In the genomic region with DNA sequence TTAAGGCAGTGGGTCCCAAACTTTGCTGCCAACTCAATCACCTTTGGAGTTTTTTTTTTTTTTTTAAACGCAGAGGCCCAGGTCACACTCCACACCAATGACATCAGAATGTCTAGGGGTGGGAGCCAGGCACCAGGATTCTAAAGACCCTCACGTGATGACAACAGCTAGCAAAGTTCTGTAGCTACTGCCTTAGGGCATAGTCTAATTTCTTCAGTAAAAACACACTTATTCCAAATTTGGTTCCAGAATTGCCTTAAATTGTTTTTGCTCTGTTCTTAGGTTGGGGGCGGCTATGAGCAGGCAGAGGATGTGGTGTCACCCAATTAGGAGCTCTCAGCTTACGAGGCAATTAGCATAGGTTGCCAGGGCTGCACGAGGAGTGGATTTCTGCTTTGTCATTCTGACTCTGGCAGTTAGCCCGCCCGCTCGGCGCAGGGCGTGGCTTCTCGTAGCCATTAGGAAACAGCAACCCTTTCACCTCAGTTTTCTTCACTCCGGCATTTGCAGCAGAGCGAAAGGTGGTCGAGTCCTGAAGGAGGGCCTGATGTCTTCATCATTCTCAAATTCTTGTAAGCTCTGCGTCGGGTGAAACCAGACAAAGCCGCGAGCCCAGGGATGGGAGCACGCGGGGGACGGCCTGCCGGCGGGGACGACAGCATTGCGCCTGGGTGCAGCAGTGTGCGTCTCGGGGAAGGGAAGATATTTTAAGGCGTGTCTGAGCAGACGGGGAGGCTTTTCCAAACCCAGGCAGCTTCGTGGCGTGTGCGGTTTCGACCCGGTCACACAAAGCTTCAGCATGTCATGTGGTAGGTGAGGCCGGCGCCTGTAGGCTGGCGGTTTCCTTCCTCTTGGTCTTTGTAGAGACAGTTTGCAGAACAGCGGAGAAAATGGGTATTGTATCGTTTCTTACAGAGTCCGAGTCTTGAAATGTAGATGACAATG, we compare ENCODE assay signal across 8 cellular contexts. TPM values are rescaled to one million over a fixed set of nuclear protein-coding genes. Genes with fewer than 3 reads are reported as not detected.
DNase-seq lines count a peak whose midpoint lies in the region; ATAC-seq and TF ChIP-seq lines count a peak whose summit lies in the region.

No MANE protein-coding gene starts in this region.

- intact Hi-C loops in dorsolateral prefrontal cortex (cut with DNase I): loop anchor here (2.0 to 10.0 kb wide), 5 partner anchors 70 to 222 kb away; a partner anchor contains a TSS

- DNase-seq in CD1c-positive myeloid dendritic cell (ENCODE audit: extremely low spot score): peak; percentile 98
- peak; percentile 99 for DNase-seq in NCI-H748 (lab: John Stamatoyannopoulos, UW; ENCODE audit: unreplicated experiment)
- DNase-seq in activated CD4-positive, alpha-beta T cell treated with anti-CD3 and anti-CD28 coated beads, Interleukin-2, amount 50 U/mL, for 48 hours: peak; percentile 88 to 90
- peak; percentile 76 to 90 (median 88) for DNase-seq in dorsolateral prefrontal cortex
- DNase-seq in stimulated activated CD4-positive, alpha-beta T cell treated with anti-CD3 and anti-CD28 coated beads, Interleukin-4, amount 100 ng/mL, for 24 hours: peak; percentile 92

- WGBS in liver: under 1% methylated on average over 40 of the region's 40 CpGs

- peaks cover 2 to 4% (median 3%) of the 10 kb centered on the region in 4 donors for H3K36me3 ChIP-seq in liver (ENCODE audit: control insufficient read depth in 4 of 4, insufficient read depth in 3 of 4, low read depth in 1 of 4, low read length in 3 of 4)

- no peaks in the 10 kb centered on the region for H3K27me3 ChIP-seq in dorsolateral prefrontal cortex
- H3K27me3 ChIP-seq in liver (ENCODE audit: control insufficient read depth in 4 of 4, insufficient read depth in 4 of 4, low read length in 3 of 4): no peaks in the 10 kb centered on the region

- H3K27ac ChIP-seq in dorsolateral prefrontal cortex (peak overlapping the region; percentile 48 to 97 (median 91)), liver (ENCODE audit: low read depth in 1 of 2, low read length in 2 of 2) (peak overlapping the region; percentile 92 to 96)

- no peaks in the 10 kb centered on the region for H3K9me3 ChIP-seq in liver (ENCODE audit: control insufficient read depth in 4 of 4, low read length in 3 of 4)

- TF ChIP-seq RAD21 in liver (IDR thresholded peaks at IDR 0.05): peak; percentile 23 to 33

- peaks cover 3 to 27% (median 11%) of the 10 kb centered on the region in 4 donors for H3K4me1 ChIP-seq in liver (ENCODE audit: control insufficient read depth in 4 of 4, insufficient read depth in 4 of 4, low read length in 3 of 4)

- TF ChIP-seq CTCF in dorsolateral prefrontal cortex (IDR thresholded peaks at IDR 0.05 in 54 of 56, conservative IDR thresholded peaks at IDR 0.05 in 2 of 56; ENCODE audit: low read depth in 1 of 56, partially characterized antibody in 56 of 56) (peak in 16 of 56 donors; percentile 4 to 39 (median 16)), liver (IDR thresholded peaks at IDR 0.05; ENCODE audit: low read depth, low read length, missing input control) (no peak)

- H3K9ac ChIP-seq in liver (ENCODE audit: low read depth in 1 of 2, low read length in 2 of 2): peak overlapping the region; percentile 79 to 96

- H3K4me3 ChIP-seq in dorsolateral prefrontal cortex: peak overlapping the region; percentile 52 to 97 (median 81)
- peak overlapping the region; percentile 72 to 86 (median 77) for H3K4me3 ChIP-seq in liver (ENCODE audit: low read depth in 1 of 3, low read length in 3 of 3)

- ATAC-seq in GM19395 (IDR thresholded peaks at IDR 0.05; ENCODE audit: unreplicated experiment): peak; percentile 92
- peak; percentile 84 for ATAC-seq in HG03558 (IDR thresholded peaks at IDR 0.05; ENCODE audit: extremely low read depth, unreplicated experiment)

TF ChIP-seq in liver, 16 proteins besides CTCF, POLR2A, EP300 and RAD21:
- peak; percentile 42 for TF ChIP-seq NR2F2 (IDR thresholded peaks at IDR 0.05)
- peak; percentile 82 for TF ChIP-seq SP1 (IDR thresholded peaks at IDR 0.05)
- peak; percentile 60 to 61 for TF ChIP-seq RXRA (IDR thresholded peaks at IDR 0.05)
- TF ChIP-seq FOXA1 (IDR thresholded peaks at IDR 0.05): peak; percentile 27
- TF ChIP-seq, protein P1, sequence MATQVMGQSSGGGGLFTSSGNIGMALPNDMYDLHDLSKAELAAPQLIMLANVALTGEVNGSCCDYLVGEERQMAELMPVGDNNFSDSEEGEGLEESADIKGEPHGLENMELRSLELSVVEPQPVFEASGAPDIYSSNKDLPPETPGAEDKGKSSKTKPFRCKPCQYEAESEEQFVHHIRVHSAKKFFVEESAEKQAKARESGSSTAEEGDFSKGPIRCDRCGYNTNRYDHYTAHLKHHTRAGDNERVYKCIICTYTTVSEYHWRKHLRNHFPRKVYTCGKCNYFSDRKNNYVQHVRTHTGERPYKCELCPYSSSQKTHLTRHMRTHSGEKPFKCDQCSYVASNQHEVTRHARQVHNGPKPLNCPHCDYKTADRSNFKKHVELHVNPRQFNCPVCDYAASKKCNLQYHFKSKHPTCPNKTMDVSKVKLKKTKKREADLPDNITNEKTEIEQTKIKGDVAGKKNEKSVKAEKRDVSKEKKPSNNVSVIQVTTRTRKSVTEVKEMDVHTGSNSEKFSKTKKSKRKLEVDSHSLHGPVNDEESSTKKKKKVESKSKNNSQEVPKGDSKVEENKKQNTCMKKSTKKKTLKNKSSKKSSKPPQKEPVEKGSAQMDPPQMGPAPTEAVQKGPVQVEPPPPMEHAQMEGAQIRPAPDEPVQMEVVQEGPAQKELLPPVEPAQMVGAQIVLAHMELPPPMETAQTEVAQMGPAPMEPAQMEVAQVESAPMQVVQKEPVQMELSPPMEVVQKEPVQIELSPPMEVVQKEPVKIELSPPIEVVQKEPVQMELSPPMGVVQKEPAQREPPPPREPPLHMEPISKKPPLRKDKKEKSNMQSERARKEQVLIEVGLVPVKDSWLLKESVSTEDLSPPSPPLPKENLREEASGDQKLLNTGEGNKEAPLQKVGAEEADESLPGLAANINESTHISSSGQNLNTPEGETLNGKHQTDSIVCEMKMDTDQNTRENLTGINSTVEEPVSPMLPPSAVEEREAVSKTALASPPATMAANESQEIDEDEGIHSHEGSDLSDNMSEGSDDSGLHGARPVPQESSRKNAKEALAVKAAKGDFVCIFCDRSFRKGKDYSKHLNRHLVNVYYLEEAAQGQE (IDR thresholded peaks at IDR 0.05): peak; percentile 95
- no peak for TF ChIP-seq GABPA (IDR thresholded peaks at IDR 0.05 in 1 of 2, conservative IDR thresholded peaks at IDR 0.05 in 1 of 2)
- no peak for TF ChIP-seq HNF4G (IDR thresholded peaks at IDR 0.05)
- peak; percentile 89 for TF ChIP-seq YY1 (IDR thresholded peaks at IDR 0.05)
- peak; percentile 90 for TF ChIP-seq TAF1 (conservative IDR thresholded peaks at IDR 0.05)
- TF ChIP-seq, protein P2, sequence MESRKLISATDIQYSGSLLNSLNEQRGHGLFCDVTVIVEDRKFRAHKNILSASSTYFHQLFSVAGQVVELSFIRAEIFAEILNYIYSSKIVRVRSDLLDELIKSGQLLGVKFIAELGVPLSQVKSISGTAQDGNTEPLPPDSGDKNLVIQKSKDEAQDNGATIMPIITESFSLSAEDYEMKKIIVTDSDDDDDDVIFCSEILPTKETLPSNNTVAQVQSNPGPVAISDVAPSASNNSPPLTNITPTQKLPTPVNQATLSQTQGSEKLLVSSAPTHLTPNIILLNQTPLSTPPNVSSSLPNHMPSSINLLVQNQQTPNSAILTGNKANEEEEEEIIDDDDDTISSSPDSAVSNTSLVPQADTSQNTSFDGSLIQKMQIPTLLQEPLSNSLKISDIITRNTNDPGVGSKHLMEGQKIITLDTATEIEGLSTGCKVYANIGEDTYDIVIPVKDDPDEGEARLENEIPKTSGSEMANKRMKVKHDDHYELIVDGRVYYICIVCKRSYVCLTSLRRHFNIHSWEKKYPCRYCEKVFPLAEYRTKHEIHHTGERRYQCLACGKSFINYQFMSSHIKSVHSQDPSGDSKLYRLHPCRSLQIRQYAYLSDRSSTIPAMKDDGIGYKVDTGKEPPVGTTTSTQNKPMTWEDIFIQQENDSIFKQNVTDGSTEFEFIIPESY (IDR thresholded peaks at IDR 0.05): peak; percentile 61
- TF ChIP-seq, protein P3, sequence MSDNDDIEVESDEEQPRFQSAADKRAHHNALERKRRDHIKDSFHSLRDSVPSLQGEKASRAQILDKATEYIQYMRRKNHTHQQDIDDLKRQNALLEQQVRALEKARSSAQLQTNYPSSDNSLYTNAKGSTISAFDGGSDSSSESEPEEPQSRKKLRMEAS (IDR thresholded peaks at IDR 0.05): peak; percentile 92
- TF ChIP-seq HNF4A (conservative IDR thresholded peaks at IDR 0.05): peak; percentile 21 to 44
- TF ChIP-seq, protein P4, sequence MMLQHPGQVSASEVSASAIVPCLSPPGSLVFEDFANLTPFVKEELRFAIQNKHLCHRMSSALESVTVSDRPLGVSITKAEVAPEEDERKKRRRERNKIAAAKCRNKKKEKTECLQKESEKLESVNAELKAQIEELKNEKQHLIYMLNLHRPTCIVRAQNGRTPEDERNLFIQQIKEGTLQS (IDR thresholded peaks at IDR 0.05): peak; percentile 35
- peak in 1 of 2 donors; percentile 57 for TF ChIP-seq EGR1 (IDR thresholded peaks at IDR 0.05; ENCODE audit: low read depth in 2 of 2)
- no peak for TF ChIP-seq FOXA2 (IDR thresholded peaks at IDR 0.05)
- peak; percentile 48 to 65 for TF ChIP-seq JUND (IDR thresholded peaks at IDR 0.05)
TF ChIP-seq in liver: peak in this region for 13.

RNA-seq across cellular contexts. Expression of a gene that starts 16.7 kb away (rescaled TPM):
- 1 to 10 TPM; 2.7 to 9.5 (median 5.7) TPM for total RNA-seq in dorsolateral prefrontal cortex
- total RNA-seq in liver: 1 to 10 TPM; 1.9 to 6.4 TPM
- under 1 TPM; 0.17 to 0.46 TPM for polyA plus RNA-seq in liver

Comparison
In these comparisons a context has a peak if more than half of its experiments do, and no peak if none do; other contexts are left out.
1. Peak in every context shown above with its lines: DNase-seq, ATAC-seq, H3K4me3 ChIP-seq and H3K27ac ChIP-seq.